8 cellular contexts compared by ENCODE assay signal in genomic region chr11:63919267-63920125, GRCh38. TPM values are rescaled to one million over a fixed set of nuclear protein-coding genes. Genes with fewer than 3 reads are reported as not detected.
DNase-seq lines count a peak whose midpoint lies in the region; ATAC-seq and TF ChIP-seq lines count a peak whose summit lies in the region.

No MANE protein-coding gene starts in this region.

- no peak for TF ChIP-seq CTCF in GM06990 (IDR thresholded peaks at IDR 0.05; ENCODE audit: insufficient read depth, low read length, poor library complexity, severe bottlenecking)
- no peak for TF ChIP-seq CTCF in spleen (IDR thresholded peaks at IDR 0.05 in 8 of 11, conservative IDR thresholded peaks at IDR 0.05 in 3 of 11)

- H3K36me3 ChIP-seq in GM06990 (ENCODE audit: control insufficient read depth, insufficient read depth, low read length) (no peaks in the 10 kb centered on the region), iPS DF 6.9 (ENCODE audit: control insufficient read depth, insufficient read depth, low read length) (no peaks in the 10 kb centered on the region; the same call in 1 of the 2 replicates), spleen (no peaks in the 10 kb centered on the region)

- H3K4me3 ChIP-seq in GM06990 (replicated peaks; ENCODE audit: low read depth, low read length) (peak overlapping the region; percentile 12), iPS DF 6.9 (ENCODE audit: low read length) (peak overlapping the region; percentile 27; the same call in 1 of the 2 replicates), spleen (peak overlapping the region in 6 of 8 donors; percentile 8 to 58 (median 22))

- H3K27me3 ChIP-seq in GM06990 (replicated peaks; ENCODE audit: control insufficient read depth, insufficient read depth, low read length) (peaks cover 2% of the 10 kb centered on the region), iPS DF 6.9 (ENCODE audit: control insufficient read depth, insufficient read depth, low read length) (no peaks in the 10 kb centered on the region), spleen (replicated peaks in 1 of 7) (peaks cover 0 to 59% (median 6%) of the 10 kb centered on the region in 7 donors)

- WGBS in iPS DF 6.9 (ENCODE audit: insufficient coverage, insufficient read length) = no CpG with 5 or more reads among the region's 41 CpGs
- WGBS in spleen, 5 donors = 24 to 37% (median 27%) methylated on average over 7 to 41 of the region's 41 CpGs

- TF ChIP-seq POLR2A in spleen (IDR thresholded peaks at IDR 0.05) = no peak

- H3K27ac Mint-ChIP-seq in T-helper 17 cell = peak overlapping the region; percentile 8

- ATAC-seq in T-helper 17 cell (no peak), esophagus mucosa (no peak), GM21526 (IDR thresholded peaks at IDR 0.05; ENCODE audit: low FRiP score, unreplicated experiment) (no peak)

- H3K9me3 ChIP-seq in T-helper 17 cell (ENCODE audit: control insufficient read depth, low read length, poor library complexity, severe bottlenecking) (no peaks in the 10 kb centered on the region), iPS DF 6.9 (ENCODE audit: control insufficient read depth, insufficient read depth, low read length) (no peaks in the 10 kb centered on the region), spleen (no peaks in the 10 kb centered on the region)

- H3K27me3 Mint-ChIP-seq in T-helper 17 cell = no peaks in the 10 kb centered on the region

- no peak overlapping the region for H3K4me3 Mint-ChIP-seq in T-helper 17 cell

- H3K27ac ChIP-seq in iPS DF 6.9 (ENCODE audit: low read length) = peak overlapping the region; percentile 59
- H3K27ac ChIP-seq in spleen = peak overlapping the region in 5 of 8 donors; percentile 6 to 58 (median 9)

- intact Hi-C loops in spleen (cut with DNase I; ENCODE audit: low total_unique reads) = no loop called here

- peaks cover 15% of the 10 kb centered on the region for H3K4me1 Mint-ChIP-seq in T-helper 17 cell

- no peaks in the 10 kb centered on the region for H3K36me3 Mint-ChIP-seq in T-helper 17 cell (ENCODE audit: low read depth)

- DNase-seq in GM06990 (ENCODE audit: extremely low read depth, insufficient read length) (no peak), T-helper 17 cell (no peak), iPS DF 6.9 (ENCODE audit: low read depth, low spot score) (no peak), spleen (no peak), T-helper 1 cell (no peak), occipital lobe (lab: John Stamatoyannopoulos, UW) (no peak)

- H3K4me1 ChIP-seq in iPS DF 6.9 (ENCODE audit: control insufficient read depth, insufficient read depth, low read length) (peaks cover 11% of the 10 kb centered on the region), spleen (peaks cover 27 to 64% (median 50%) of the 10 kb centered on the region in 6 donors)

RNA-seq across cellular contexts. Expression of gene RCOR2, which starts 2.5 kb away (rescaled TPM):
- total RNA-seq in T-helper 17 cell (not detected), spleen (under 1 TPM in 5 of 7 donors, not detected in 2; 0.17 to 0.52 (median 0.26) TPM), esophagus mucosa (0.16 TPM), occipital lobe (9.5 TPM)
- under 1 TPM; 0.07 to 0.18 (median 0.10) TPM for polyA plus RNA-seq in spleen

RNA-seq across cellular contexts. Expression of gene NAA40, which starts 19.3 kb away (rescaled TPM):
- total RNA-seq in T-helper 17 cell (10 to 100 TPM; 16.6 to 19.3 TPM), spleen (10 to 100 TPM; 27.2 to 45.4 (median 35.9) TPM), esophagus mucosa (10.8 TPM), occipital lobe (9.8 TPM)
- 10 to 100 TPM; 12.1 to 21.4 (median 19.8) TPM for polyA plus RNA-seq in spleen

RNA-seq across cellular contexts. Expression of gene COX8A, which starts 54.9 kb away (rescaled TPM):
- total RNA-seq in T-helper 17 cell = 100 to 1,000 TPM; 108 to 129 TPM
- 100 to 1,000 TPM; 181 to 531 (median 217) TPM for total RNA-seq in spleen
- polyA plus RNA-seq in spleen = 100 to 1,000 TPM; 340 to 698 (median 481) TPM
- total RNA-seq in esophagus mucosa = 461 TPM
- 190 TPM for total RNA-seq in occipital lobe
